Comparison of ENCODE assay signal across 12 cellular contexts in the genomic region with DNA sequence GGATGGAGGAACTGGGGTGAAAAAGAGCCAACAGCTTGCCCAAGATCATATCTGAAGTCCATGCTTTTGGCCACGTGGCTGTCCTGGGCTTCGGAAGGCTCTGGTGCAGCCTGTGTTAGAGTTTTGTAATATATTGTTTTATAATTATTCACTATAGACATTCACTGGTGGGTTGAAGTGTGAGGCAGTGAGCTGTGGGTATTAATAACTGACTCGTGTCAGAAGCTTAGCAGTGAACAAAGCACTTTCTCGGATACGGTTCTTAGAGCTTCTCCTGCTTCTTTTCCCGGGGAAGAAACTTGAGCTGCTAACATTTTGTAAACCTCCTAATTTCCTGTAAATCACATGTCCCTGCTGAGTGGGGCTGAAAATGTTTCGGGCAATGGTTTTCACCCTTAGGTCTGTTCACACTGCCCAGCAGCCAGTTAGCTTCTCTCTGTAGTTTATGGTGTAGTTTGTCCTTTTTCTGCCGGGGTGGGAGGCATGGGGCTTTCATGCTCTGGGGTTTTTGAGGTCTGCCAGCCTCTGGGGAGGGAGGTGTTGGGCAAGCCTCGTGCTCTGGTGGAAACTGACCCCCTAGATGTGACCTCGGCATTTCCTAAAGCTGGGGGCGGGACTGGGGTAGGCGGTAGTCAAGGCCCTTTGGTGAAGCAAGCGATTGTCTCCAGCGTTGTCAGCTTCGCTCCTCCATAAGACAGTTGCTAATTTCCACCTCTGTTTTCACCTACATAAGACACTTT. TPM values are rescaled to one million over a fixed set of nuclear protein-coding genes. Genes with fewer than 3 reads are reported as not detected.
A peak's percentile ranks its signal among the peaks of the same experiment; 100 is the strongest.
DNase-seq lines count a peak whose midpoint lies in the region; ATAC-seq and TF ChIP-seq lines count a peak whose summit lies in the region.
"Had no signal": no experiment of that assay in that cellular context is flagged by ENCODE, and none has a peak within 500 bp of the region (broad histone marks: within the 10 kb centered on the region; RNA-seq: fewer than 3 reads in every experiment).

No MANE protein-coding gene starts in this region.

- H3K36me3 ChIP-seq in left ventricle myocardium inferior, result peaks cover under 1% of the 10 kb centered on the region
- peaks cover 0 to under 1% (median 0%) of the 10 kb centered on the region in 4 donors for H3K36me3 ChIP-seq in sigmoid colon
- no peaks in the 10 kb centered on the region for H3K36me3 ChIP-seq in CD8-positive, alpha-beta memory T cell (ENCODE audit: insufficient read depth, low read length)

- no peak for ATAC-seq in GM18868 (IDR thresholded peaks at IDR 0.05; ENCODE audit: unreplicated experiment)
- ATAC-seq in HG03097 (IDR thresholded peaks at IDR 0.05; ENCODE audit: low FRiP score, unreplicated experiment), result no peak
- ATAC-seq: stimulated activated naive CD8-positive, alpha-beta T cell treated with anti-CD3 and anti-CD28 coated beads, Interleukin-15, Interleukin-2, amounts not matched to agents 100 U/mL and 50 U/mL, for 24 hours had no signal

- H3K27ac Mint-ChIP-seq in CD8-positive, alpha-beta memory T cell, result no peak overlapping the region
- H3K27ac Mint-ChIP-seq: activated T-helper 2 cell treated with anti-CD3 and anti-CD28 coated beads, Interferon-gamma antibody, Interleukin-2, Interleukin-4, amounts not matched to agents 10 μg/mL and 5 μg/mL and 100 μg/mL, durations not matched to agents 14 hours and 24 hours and 36 hours had no signal

- H3K4me1 ChIP-seq in left ventricle myocardium inferior, result peaks cover 75% of the 10 kb centered on the region
- peaks cover 0 to 35% (median 25%) of the 10 kb centered on the region in 4 donors for H3K4me1 ChIP-seq in sigmoid colon
- no peaks in the 10 kb centered on the region for H3K4me1 ChIP-seq in CD8-positive, alpha-beta memory T cell (ENCODE audit: insufficient read depth, low read length)

- H3K36me3 Mint-ChIP-seq in CD8-positive, alpha-beta memory T cell, result no peaks in the 10 kb centered on the region

- TF ChIP-seq EP300 in sigmoid colon (IDR thresholded peaks at IDR 0.05), result no peak

- H3K4me3 ChIP-seq in WI38 (ENCODE audit: low read depth, low read length) (peak overlapping the region; percentile 75), left ventricle myocardium inferior (peak overlapping the region; percentile 92), sigmoid colon (peak overlapping the region; percentile 73 to 95 (median 91))
- no peak overlapping the region for H3K4me3 ChIP-seq in CD8-positive, alpha-beta memory T cell (ENCODE audit: low read length)

- TF ChIP-seq CTCF in WI38 (IDR thresholded peaks at IDR 0.05; ENCODE audit: low read depth, low read length) (no peak), left ventricle myocardium inferior (IDR thresholded peaks at IDR 0.05; ENCODE audit: borderline replicate concordance) (no peak), sigmoid colon (IDR thresholded peaks at IDR 0.05) (no peak)

- TF ChIP-seq POLR2A in sigmoid colon (IDR thresholded peaks at IDR 0.05), result no peak

- DNase-seq in EH (ENCODE audit: low read depth), result peak; percentile 55
- DNase-seq in left ventricle myocardium inferior, result no peak
- DNase-seq in sigmoid colon, result no peak
- no peak for DNase-seq in CD8-positive, alpha-beta memory T cell
- no peak for DNase-seq in activated CD4-positive, alpha-beta T cell treated with anti-CD3 and anti-CD28 coated beads, Interleukin-2, amount 50 U/mL, for 4 hours
- DNase-seq: NCI-H2029; stimulated activated naive CD8-positive, alpha-beta T cell treated with anti-CD3 and anti-CD28 coated beads, Interleukin-15, Interleukin-2, amounts not matched to agents 100 U/mL and 50 U/mL, for 24 hours had no signal

- H3K9me3 Mint-ChIP-seq in CD8-positive, alpha-beta memory T cell, result peaks cover 0 to 1% (median 0%) of the 10 kb centered on the region in 5 donors

- H3K9me3 ChIP-seq in left ventricle myocardium inferior (replicated peaks) (no peaks in the 10 kb centered on the region), sigmoid colon (no peaks in the 10 kb centered on the region)
- H3K9me3 ChIP-seq in CD8-positive, alpha-beta memory T cell (ENCODE audit: low read length), result no peaks in the 10 kb centered on the region

- no peaks in the 10 kb centered on the region for H3K27me3 ChIP-seq in left ventricle myocardium inferior (ENCODE audit: low read depth)
- H3K27me3 ChIP-seq in sigmoid colon, result no peaks in the 10 kb centered on the region
- no peaks in the 10 kb centered on the region for H3K27me3 ChIP-seq in CD8-positive, alpha-beta memory T cell (ENCODE audit: insufficient read depth, low read length, poor library complexity, severe bottlenecking)

- intact Hi-C loops in left ventricle myocardium inferior (cut with micrococcal nuclease) (no loop called here), sigmoid colon (cut with DNase I) (loop anchor here (2.0 kb wide), 2 partner anchors 33 to 259 kb away; a partner anchor contains a TSS)

- POLR2A ChIA-PET in CD8-positive, alpha-beta memory T cell (lab: Charles Lee), result no interaction called here

- H3K4me3 Mint-ChIP-seq in CD8-positive, alpha-beta memory T cell, result peak overlapping the region in 1 of 7 donors; percentile 10

- peaks cover 39 to 42% of the 10 kb centered on the region in 2 donors for H3K27me3 Mint-ChIP-seq in CD8-positive, alpha-beta memory T cell

- 62 to 68% methylated on average over 15 of the region's 15 CpGs for WGBS in sigmoid colon, 2 donors

- CTCF ChIA-PET in CD8-positive, alpha-beta memory T cell (lab: Charles Lee), result interaction anchor here (1.0 to 1.1 kb wide), 3 partner anchors 19 to 21 kb away, joined by 3 to 4 read pairs (median 4); no protein-coding TSS in a partner anchor

- H3K27ac ChIP-seq in left ventricle myocardium inferior (replicated peaks), result peak overlapping the region; percentile 96
- H3K27ac ChIP-seq in sigmoid colon, result peak overlapping the region; percentile 92 to 97 (median 96)
- no peak overlapping the region for H3K27ac ChIP-seq in CD8-positive, alpha-beta memory T cell (ENCODE audit: low read depth, low read length)

- H3K4me1 Mint-ChIP-seq in CD8-positive, alpha-beta memory T cell, result peaks cover 7 to 13% (median 11%) of the 10 kb centered on the region in 3 donors

RNA-seq across cellular contexts. Expression of a gene that starts 1.7 kb away (rescaled TPM):
- 349 TPM for total RNA-seq in left ventricle myocardium inferior
- 10 to 100 TPM; 24.4 to 36.8 (median 30.0) TPM for total RNA-seq in sigmoid colon
- 10 to 100 TPM in 1 of 3 donors, 1 to 10 TPM in 2; 3.5 to 14.8 (median 7.2) TPM for polyA plus RNA-seq in sigmoid colon
- total RNA-seq in CD8-positive, alpha-beta memory T cell, result under 1 TPM; 0.28 to 0.38 TPM
- 0.38 TPM for polyA plus RNA-seq in CD8-positive, alpha-beta memory T cell
- total RNA-seq: activated T-helper 2 cell treated with anti-CD3 and anti-CD28 coated beads, Interferon-gamma antibody, Interleukin-2, Interleukin-4, amounts not matched to agents 10 μg/mL and 5 μg/mL and 100 μg/mL, durations not matched to agents 14 hours and 24 hours and 36 hours; T-helper 1 cell treated with Interleukin-12 subunit alpha and Interleukin-12 subunit beta and Interleukin-4 antibody, amounts not matched to agents 30 ng/mL and 1 ng/mL, for 36 hours had no signal

RNA-seq across cellular contexts. Expression of a gene that starts 20.4 kb away (rescaled TPM):
- not detected for total RNA-seq in left ventricle myocardium inferior
- not detected for total RNA-seq in sigmoid colon
- under 1 TPM in 1 of 3 donors, not detected in 2; 0.23 TPM for polyA plus RNA-seq in sigmoid colon
- not detected for total RNA-seq in CD8-positive, alpha-beta memory T cell
- polyA plus RNA-seq in CD8-positive, alpha-beta memory T cell, result 0.44 TPM
- total RNA-seq: T-helper 1 cell treated with Interleukin-12 subunit alpha and Interleukin-12 subunit beta and Interleukin-4 antibody, amounts not matched to agents 30 ng/mL and 1 ng/mL, for 36 hours had no signal

Comparison
In these comparisons a context has a peak if more than half of its experiments do, and no peak if none do; other contexts are left out.
1. RNA of a gene that starts 1.7 kb away (total RNA-seq): 349 TPM in left ventricle myocardium inferior (single experiment) and 24.4 to 36.8 TPM in sigmoid colon; 0.28 to 0.38 TPM in CD8-positive, alpha-beta memory T cell; every median in the first group is over 10 times any median in the second.